ENCODE assay signal across 8 cellular contexts in the genomic region with DNA sequence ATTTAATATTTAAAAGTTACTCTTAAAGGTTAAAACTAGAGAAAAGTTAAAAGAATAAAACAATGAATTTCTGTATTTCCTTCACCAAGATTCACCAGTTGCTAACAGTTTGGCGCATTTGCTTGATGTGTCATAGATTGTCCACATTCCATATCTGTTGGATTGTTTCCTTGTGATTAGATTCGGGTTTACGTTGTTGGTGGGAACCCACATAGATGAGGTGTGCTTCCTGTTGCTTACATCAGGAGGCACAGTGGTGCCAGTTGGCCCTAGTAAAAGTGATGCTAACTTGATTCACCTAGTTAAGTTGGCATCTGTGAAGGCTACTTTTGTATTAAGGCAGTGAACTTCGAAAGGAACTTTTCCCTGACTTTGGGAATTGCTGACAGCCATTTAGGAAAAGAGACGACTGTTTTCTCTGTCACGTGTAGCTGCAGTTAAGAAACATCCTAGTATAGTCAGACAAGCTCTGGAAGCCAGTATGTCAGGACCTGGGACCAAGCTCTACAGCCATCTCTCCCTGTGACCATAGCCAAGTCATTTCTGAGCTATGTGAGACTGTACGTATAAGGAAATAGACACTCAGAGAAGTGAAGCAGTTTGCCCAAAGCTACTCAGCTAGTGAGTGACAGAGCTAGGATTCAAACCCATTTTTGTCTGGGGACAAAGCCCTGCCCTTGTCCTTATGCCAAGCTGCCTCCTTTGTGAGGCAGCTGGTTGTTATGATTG. TPM values are rescaled to one million over a fixed set of nuclear protein-coding genes. Genes with fewer than 3 reads are reported as not detected.
DNase-seq lines count a peak whose midpoint lies in the region; ATAC-seq, FAIRE-seq and TF ChIP-seq lines count a peak whose summit lies in the region.

No MANE protein-coding gene starts in this region.

- ATAC-seq in left ventricle myocardium superior: no peak
- no peak for ATAC-seq in HG03521 (IDR thresholded peaks at IDR 0.05; ENCODE audit: unreplicated experiment)
- no peak for ATAC-seq in HG02840 (IDR thresholded peaks at IDR 0.05; ENCODE audit: low FRiP score, unreplicated experiment)
- ATAC-seq in GM19463 (IDR thresholded peaks at IDR 0.05; ENCODE audit: unreplicated experiment): no peak

- POLR2A ChIA-PET in RWPE1 (lab: Yijun Ruan, JAX; ENCODE audit: low non-redundant PET) (no interaction called here), endothelial cell of umbilical vein (lab: Charles Lee) (no interaction called here)

- H3K4me3 ChIP-seq in endothelial cell of umbilical vein (replicated peaks in 1 of 3; ENCODE audit: insufficient read depth in 1 of 3, low read depth in 1 of 3, low read length in 3 of 3): no peak overlapping the region
- H3K4me3 ChIP-seq in parathyroid adenoma (ENCODE audit: low read depth, low read length): no peak overlapping the region

- no peaks in the 10 kb centered on the region for H3K36me3 ChIP-seq in endothelial cell of umbilical vein (ENCODE audit: control insufficient read depth in 2 of 2, extremely low read depth in 1 of 2, insufficient read depth in 2 of 2, low read length in 2 of 2)
- no peaks in the 10 kb centered on the region for H3K36me3 ChIP-seq in parathyroid adenoma (ENCODE audit: control insufficient read depth, insufficient read depth, low read length)

- H3K27me3 ChIP-seq in endothelial cell of umbilical vein (ENCODE audit: control insufficient read depth in 2 of 2, insufficient read depth in 2 of 2, low read length in 2 of 2) (no peaks in the 10 kb centered on the region), parathyroid adenoma (ENCODE audit: control insufficient read depth, insufficient read depth, low read length) (no peaks in the 10 kb centered on the region)

- H3K27ac ChIP-seq in RWPE1 (peak overlapping the region; percentile 94), endothelial cell of umbilical vein (ENCODE audit: insufficient read depth, low read depth, low read length) (peak overlapping the region; percentile 93), parathyroid adenoma (no peak overlapping the region)

- H3K9me3 ChIP-seq in endothelial cell of umbilical vein (replicated peaks; ENCODE audit: control insufficient read depth, insufficient read depth, low read length): no peaks in the 10 kb centered on the region
- no peaks in the 10 kb centered on the region for H3K9me3 ChIP-seq in parathyroid adenoma (ENCODE audit: control insufficient read depth, low read length)

- no peak overlapping the region for H2AFZ ChIP-seq in endothelial cell of umbilical vein (ENCODE audit: low read depth, low read length)
- no peak overlapping the region for H2AFZ ChIP-seq in parathyroid adenoma

- DNase-seq in EH (ENCODE audit: low read depth) (peak; percentile 94), RWPE1 (ENCODE audit: low spot score) (peak; percentile 83), endothelial cell of umbilical vein (ENCODE audit: low read depth, low spot score) (peak; percentile 88), left ventricle myocardium superior (no peak)

- dilution Hi-C loops in endothelial cell of umbilical vein (cut with MboI; ENCODE audit: extremely low pct_ligation_motif_present, low sequenced_read_pairs): no loop called here

- FAIRE-seq in endothelial cell of umbilical vein (lab: Jason Lieb, UNC): peak; percentile 97

- TF ChIP-seq POLR2A in endothelial cell of umbilical vein (IDR thresholded peaks at IDR 0.05; ENCODE audit: low read depth, low read length): peak; percentile 42

- H3K9ac ChIP-seq in endothelial cell of umbilical vein (replicated peaks; ENCODE audit: extremely low read depth, insufficient read depth, low read length) (peak overlapping the region; percentile 66), parathyroid adenoma (no peak overlapping the region)

- no peaks in the 10 kb centered on the region for H3K9me1 ChIP-seq in endothelial cell of umbilical vein (replicated peaks; ENCODE audit: control insufficient read depth, extremely low read depth, insufficient read depth, low read length)

- no peaks in the 10 kb centered on the region for H4K20me1 ChIP-seq in endothelial cell of umbilical vein (replicated peaks; ENCODE audit: control insufficient read depth, extremely low read depth, insufficient read depth, low read length)

- H3K4me1 ChIP-seq in endothelial cell of umbilical vein (ENCODE audit: control insufficient read depth, extremely low read depth, insufficient read depth, low read length): peaks cover 38% of the 10 kb centered on the region
- peaks cover 18% of the 10 kb centered on the region for H3K4me1 ChIP-seq in parathyroid adenoma

- BruUV-seq in endothelial cell of umbilical vein (replicated peaks; lab: Mats Ljungman, UMichigan): TSS peak; percentile 95

- no peak for TF ChIP-seq CTCF in RWPE1 (conservative IDR thresholded peaks at IDR 0.05; ENCODE audit: low read depth)
- TF ChIP-seq CTCF in endothelial cell of umbilical vein (IDR thresholded peaks at IDR 0.05; ENCODE audit: extremely low read depth in 1 of 2, insufficient read depth in 1 of 2, low read depth in 1 of 2, low read length in 2 of 2): no peak
- TF ChIP-seq CTCF in parathyroid adenoma (IDR thresholded peaks at IDR 0.05): no peak

- H3K4me2 ChIP-seq in endothelial cell of umbilical vein (ENCODE audit: insufficient read depth, low read length): peak overlapping the region; percentile 40
- H3K4me2 ChIP-seq in parathyroid adenoma (ENCODE audit: low read length): peak overlapping the region; percentile 17

- intact Hi-C loops in endothelial cell of umbilical vein (cut with micrococcal nuclease): loop anchor here (1.0 kb wide), 4 partner anchors 21 to 58 kb away; a partner anchor contains a TSS
- intact Hi-C loops in left ventricle myocardium superior (cut with micrococcal nuclease): no loop called here

- CTCF ChIA-PET in RWPE1 (lab: Yijun Ruan, JAX): interaction anchor here (1.0 to 1.2 kb wide), 2 partner anchors 49 to 57 kb away, joined by 3 to 5 read pairs; a partner anchor contains a TSS
- CTCF ChIA-PET in endothelial cell of umbilical vein (lab: Charles Lee): interaction anchor here (0.8 to 4.5 kb wide), 6 partner anchors 24 to 58 kb away, joined by 3 to 21 read pairs (median 4); a partner anchor contains a TSS

- H3K79me2 ChIP-seq in endothelial cell of umbilical vein (ENCODE audit: control insufficient read depth, insufficient read depth, low read length) (no peaks in the 10 kb centered on the region), parathyroid adenoma (peaks cover 16% of the 10 kb centered on the region)

TF ChIP-seq in endothelial cell of umbilical vein, 7 proteins besides CTCF, POLR2A, EP300 and RAD21:
- TF ChIP-seq GATA2 (IDR thresholded peaks at IDR 0.05; ENCODE audit: insufficient read depth, insufficient read length, low read depth, low read length): peak; percentile 85
- peak; percentile 93 for TF ChIP-seq JUN (IDR thresholded peaks at IDR 0.05; ENCODE audit: borderline replicate concordance, insufficient read depth, insufficient read length, low read depth)
- TF ChIP-seq EZH2 (IDR thresholded peaks at IDR 0.05; ENCODE audit: borderline replicate concordance, low read depth, low read length, severe bottlenecking): no peak
- peak; percentile 82 for TF ChIP-seq FOS (IDR thresholded peaks at IDR 0.05; ENCODE audit: borderline replicate concordance, insufficient read depth, low read length)
- peak; percentile 92 for TF ChIP-seq POLR2AphosphoS5 (IDR thresholded peaks at IDR 0.05; ENCODE audit: insufficient read depth, low read depth, low read length)

RNA-seq across cellular contexts. Expression of a gene that starts 49.0 kb away (rescaled TPM):
- total RNA-seq in endothelial cell of umbilical vein: 23.4 and 29.2 TPM in 2 replicates
- 29.2 and 32.5 TPM in 2 replicates for polyA plus RNA-seq in endothelial cell of umbilical vein
- polyA plus RNA-seq in endothelial cell of umbilical vein (2011; cell fraction: cytosol; rRNA removed): 18.4 and 22.5 TPM in 2 replicates
- polyA plus RNA-seq in endothelial cell of umbilical vein (2011; cell fraction: nucleus; rRNA removed): 23.4 and 24.6 TPM in 2 replicates
- polyA plus RNA-seq in endothelial cell of umbilical vein (2012): 17.6 and 21.9 TPM in 2 replicates
- 21.0 and 22.8 TPM in 2 replicates for polyA minus RNA-seq in endothelial cell of umbilical vein
- 4.2 TPM for polyA minus RNA-seq in endothelial cell of umbilical vein (2011; cell fraction: cytosol; rRNA and poly(A)+ RNA removed)
- 9.3 and 9.5 TPM in 2 replicates for polyA minus RNA-seq in endothelial cell of umbilical vein (2011; cell fraction: nucleus; rRNA and poly(A)+ RNA removed)
- 15.1 TPM for total RNA-seq in left ventricle myocardium superior
